ENCODE assay signal across 17 cellular contexts in genomic region chr11:118213774-118214173, GRCh38. TPM values are rescaled to one million over a fixed set of nuclear protein-coding genes. Genes with fewer than 3 reads are reported as not detected.
A peak's percentile ranks its signal among the peaks of the same experiment; 100 is the strongest.
DNase-seq lines count a peak whose midpoint lies in the region; ATAC-seq and TF ChIP-seq lines count a peak whose summit lies in the region.
"Had no signal": no experiment of that assay in that cellular context is flagged by ENCODE, and none has a peak within 500 bp of the region (broad histone marks: within the 10 kb centered on the region; RNA-seq: fewer than 3 reads in every experiment).

No MANE protein-coding gene starts in this region.

- POLR2A ChIA-PET in OCI-LY7 (lab: Charles Lee): interaction anchor here (1.0 to 1.6 kb wide), 7 partner anchors 11 to 110 kb away, joined by 3 to 13 read pairs (median 4); partner anchors contain the start of gene JAML

- no peaks in the 10 kb centered on the region for H3K9me2 ChIP-seq in OCI-LY7 (ENCODE audit: insufficient read depth, low read length)

- no peak overlapping the region for H3K27ac ChIP-seq in OCI-LY7 (ENCODE audit: low read depth, low read length, poor library complexity, severe bottlenecking)
- peak overlapping the region in 7 of 8 donors; percentile 52 to 88 (median 73) for H3K27ac ChIP-seq in spleen
- no peak overlapping the region for H3K27ac ChIP-seq in upper lobe of right lung
- H3K27ac ChIP-seq: esophagus muscularis mucosa, testis had no signal

- H4K20me1 ChIP-seq in OCI-LY7 (ENCODE audit: insufficient read depth, low read length): no peaks in the 10 kb centered on the region

- H3K4me1 ChIP-seq in OCI-LY7 (ENCODE audit: insufficient read depth, low read length, poor library complexity, severe bottlenecking) (peaks cover 45% of the 10 kb centered on the region), spleen (peaks cover 22 to 100% (median 55%) of the 10 kb centered on the region in 6 donors), upper lobe of right lung (peaks cover 37% of the 10 kb centered on the region)
- H3K4me1 ChIP-seq: testis had no signal

- no TSS peak for BruUV-seq in OCI-LY7 (replicated peaks; lab: Mats Ljungman, UMichigan)

- TF ChIP-seq CTCF in OCI-LY7 (conservative IDR thresholded peaks at IDR 0.05; ENCODE audit: low read length) (no peak), spleen (IDR thresholded peaks at IDR 0.05 in 8 of 11, conservative IDR thresholded peaks at IDR 0.05 in 3 of 11) (no peak), upper lobe of right lung (IDR thresholded peaks at IDR 0.05) (no peak)

- H2AFZ ChIP-seq in OCI-LY7 (ENCODE audit: low read length): peak overlapping the region; percentile 90

- intact Hi-C loops in OCI-LY7 (cut with micrococcal nuclease; ENCODE audit: unreplicated experiment) (no loop called here), spleen (cut with DNase I; ENCODE audit: low total_unique reads) (no loop called here), upper lobe of right lung (cut with DNase I) (no loop called here)
- intact Hi-C loops in dendritic cell treated with granulocyte-macrophage colony-stimulating factor and Interleukin-4, amounts not matched to agents 40 ng/mL and 50 ng/mL, for 4 days (cut with micrococcal nuclease): loop anchor here (2.0 kb wide), 1 partner anchor 15 kb away; no protein-coding TSS in a partner anchor

- H3K36me3 ChIP-seq in OCI-LY7 (ENCODE audit: insufficient read depth, low read length) (no peaks in the 10 kb centered on the region), spleen (peaks cover 0 to 34% (median 0%) of the 10 kb centered on the region in 6 donors), upper lobe of right lung (peaks cover 8% of the 10 kb centered on the region)
- H3K36me3 ChIP-seq: esophagus muscularis mucosa had no signal

- H3K4me1 Mint-ChIP-seq in activated CD8-positive, alpha-beta memory T cell treated with anti-CD3 and anti-CD28 coated beads, Interleukin-2, amount 10 ng/mL, durations not matched to agents 7 days and 5 days: peaks cover 93% of the 10 kb centered on the region
- H3K4me1 Mint-ChIP-seq in dendritic cell treated with granulocyte-macrophage colony-stimulating factor and Interleukin-4, amounts not matched to agents 40 ng/mL and 50 ng/mL, for 4 days (ENCODE audit: low read depth): peaks cover 95% of the 10 kb centered on the region

- peaks cover 61% of the 10 kb centered on the region for H3K36me3 Mint-ChIP-seq in activated CD8-positive, alpha-beta memory T cell treated with anti-CD3 and anti-CD28 coated beads, Interleukin-2, amount 10 ng/mL, durations not matched to agents 7 days and 5 days
- H3K36me3 Mint-ChIP-seq in dendritic cell treated with granulocyte-macrophage colony-stimulating factor and Interleukin-4, amounts not matched to agents 40 ng/mL and 50 ng/mL, for 4 days (ENCODE audit: low read depth): peaks cover 85% of the 10 kb centered on the region

- TF ChIP-seq POLR2A in spleen (IDR thresholded peaks at IDR 0.05): no peak

- DNase-seq in activated CD8-positive, alpha-beta memory T cell treated with anti-CD3 and anti-CD28 coated beads, Interleukin-2, amount 10 ng/mL, durations not matched to agents 7 days and 5 days: no peak
- no peak for DNase-seq in activated CD8-positive, alpha-beta memory T cell treated with anti-CD3 and anti-CD28 coated beads, Interleukin-2, amount 50 U/mL, for 48 hours
- DNase-seq in OCI-LY7 (ENCODE audit: low spot score) (no peak), spleen (no peak), upper lobe of right lung (no peak), NCI-H2196 treated with DMSO at 0.1 percent for 48 hours (lab: John Stamatoyannopoulos, UW; ENCODE audit: unreplicated experiment) (no peak), Kasumi-1 (lab: John Stamatoyannopoulos, UW) (no peak)
- DNase-seq: DMS79 treated with DMSO at 0.1 percent for 48 hours, NCI-H1417 treated with DMSO at 0.1 percent for 48 hours, NCI-H446 had no signal

- CTCF ChIA-PET in activated CD8-positive, alpha-beta memory T cell treated with anti-CD3 and anti-CD28 coated beads, Interleukin-2, amount 10 ng/mL, durations not matched to agents 7 days and 5 days (lab: Charles Lee): interaction anchor here (1.1 to 4.7 kb wide), 9 partner anchors 9 to 82 kb away, joined by 3 to 28 read pairs (median 11); partner anchors contain the start of genes JAML and MPZL3
- CTCF ChIA-PET in OCI-LY7 (lab: Charles Lee; ENCODE audit: unreplicated experiment): interaction anchor here (1.2 to 1.5 kb wide), 5 partner anchors 11 to 82 kb away, joined by 4 to 5 read pairs (median 4); partner anchors contain the start of gene JAML

- no peaks in the 10 kb centered on the region for H3K79me2 ChIP-seq in OCI-LY7 (ENCODE audit: insufficient read depth, low read depth, low read length)

- H3K4me3 Mint-ChIP-seq in activated CD8-positive, alpha-beta memory T cell treated with anti-CD3 and anti-CD28 coated beads, Interleukin-2, amount 10 ng/mL, durations not matched to agents 7 days and 5 days: peak overlapping the region; percentile 79
- peak overlapping the region; percentile 62 for H3K4me3 Mint-ChIP-seq in dendritic cell treated with granulocyte-macrophage colony-stimulating factor and Interleukin-4, amounts not matched to agents 40 ng/mL and 50 ng/mL, for 4 days

- H3K4me3 ChIP-seq in OCI-LY7 (ENCODE audit: low read depth, low read length, poor library complexity, severe bottlenecking) (peak overlapping the region; percentile 33), spleen (peak overlapping the region in 1 of 8 donors; percentile 12), upper lobe of right lung (no peak overlapping the region)
- H3K4me3 ChIP-seq: esophagus muscularis mucosa, lung, testis had no signal

- peak overlapping the region; percentile 98 for H3K27ac Mint-ChIP-seq in activated CD8-positive, alpha-beta memory T cell treated with anti-CD3 and anti-CD28 coated beads, Interleukin-2, amount 10 ng/mL, durations not matched to agents 7 days and 5 days
- peak overlapping the region; percentile 91 for H3K27ac Mint-ChIP-seq in dendritic cell treated with granulocyte-macrophage colony-stimulating factor and Interleukin-4, amounts not matched to agents 40 ng/mL and 50 ng/mL, for 4 days
- H3K27ac Mint-ChIP-seq: IgD-negative memory B cell had no signal

- no peaks in the 10 kb centered on the region for H3K9me3 Mint-ChIP-seq in activated CD8-positive, alpha-beta memory T cell treated with anti-CD3 and anti-CD28 coated beads, Interleukin-2, amount 10 ng/mL, durations not matched to agents 7 days and 5 days (ENCODE audit: low read depth)
- no peaks in the 10 kb centered on the region for H3K9me3 Mint-ChIP-seq in dendritic cell treated with granulocyte-macrophage colony-stimulating factor and Interleukin-4, amounts not matched to agents 40 ng/mL and 50 ng/mL, for 4 days
- H3K9me3 Mint-ChIP-seq: IgD-negative memory B cell had no signal

- H3K27me3 ChIP-seq in spleen (replicated peaks in 1 of 7) (peaks cover 0 to 31% (median 0%) of the 10 kb centered on the region in 7 donors), upper lobe of right lung (no peaks in the 10 kb centered on the region)
- H3K27me3 ChIP-seq: testis had no signal

- peak overlapping the region; percentile 69 for H3K4me2 ChIP-seq in OCI-LY7 (ENCODE audit: low read length)

- H3K9me3 ChIP-seq in OCI-LY7 (ENCODE audit: low read length) (no peaks in the 10 kb centered on the region), spleen (no peaks in the 10 kb centered on the region), upper lobe of right lung (no peaks in the 10 kb centered on the region)
- H3K9me3 ChIP-seq: esophagus muscularis mucosa, testis had no signal

- WGBS in spleen, 5 donors: 80 to 88% (median 85%) methylated on average over 2 of the region's 2 CpGs

- no peaks in the 10 kb centered on the region for H3K27me3 Mint-ChIP-seq in activated CD8-positive, alpha-beta memory T cell treated with anti-CD3 and anti-CD28 coated beads, Interleukin-2, amount 10 ng/mL, durations not matched to agents 7 days and 5 days
- no peaks in the 10 kb centered on the region for H3K27me3 Mint-ChIP-seq in dendritic cell treated with granulocyte-macrophage colony-stimulating factor and Interleukin-4, amounts not matched to agents 40 ng/mL and 50 ng/mL, for 4 days

- no peak for ATAC-seq in activated CD8-positive, alpha-beta memory T cell treated with anti-CD3 and anti-CD28 coated beads, Interleukin-2, amount 10 ng/mL, durations not matched to agents 7 days and 5 days
- ATAC-seq in upper lobe of right lung: no peak

RNA-seq across cellular contexts. Expression of gene JAML, which starts 11.0 kb away (rescaled TPM):
- total RNA-seq in activated CD8-positive, alpha-beta memory T cell treated with anti-CD3 and anti-CD28 coated beads, Interleukin-2, amount 10 ng/mL, durations not matched to agents 7 days and 5 days: 100 to 1,000 TPM; 139 to 142 TPM
- 0.73 and 1.4 TPM in 2 replicates for total RNA-seq in OCI-LY7 (2014; rRNA removed; shearing (Covaris generic))
- 0.63 and 0.74 TPM in 2 replicates for total RNA-seq in OCI-LY7 (2022)
- 100 to 1,000 TPM in 2 of 7 donors, 10 to 100 TPM in 5; 45.5 to 180 (median 91.3) TPM for total RNA-seq in spleen
- polyA plus RNA-seq in spleen: 100 to 1,000 TPM in 1 of 3 donors, 10 to 100 TPM in 2; 18.2 to 154 (median 42.0) TPM
- 87.9 TPM for total RNA-seq in upper lobe of right lung
- total RNA-seq: osteoblast had no signal

RNA-seq across cellular contexts. Expression of gene SCN2B, which starts 37.3 kb away (rescaled TPM):
- total RNA-seq in activated CD8-positive, alpha-beta memory T cell treated with anti-CD3 and anti-CD28 coated beads, Interleukin-2, amount 10 ng/mL, durations not matched to agents 7 days and 5 days: not detected
- total RNA-seq in OCI-LY7 (2014; rRNA removed; shearing (Covaris generic)): 0.06 TPM in 1 of 2 replicates, not detected in the other
- total RNA-seq in OCI-LY7 (2022) (0.10 TPM in 1 of 2 replicates, not detected in the other), spleen (under 1 TPM in 3 of 7 donors, not detected in 4; 0.03 to 0.15 (median 0.14) TPM), upper lobe of right lung (2.5 TPM)
- polyA plus RNA-seq in spleen: under 1 TPM; 0.02 to 0.04 (median 0.03) TPM
- total RNA-seq: osteoblast; T-helper 2 cell treated with Interferon-gamma antibody and Interleukin-4, amounts not matched to agents 100 ng/mL and 5 ng/mL, for 36 hours had no signal
- polyA plus RNA-seq: IgD-negative memory B cell had no signal

RNA-seq across cellular contexts. Expression of gene MPZL3, which starts 38.4 kb away (rescaled TPM):
- total RNA-seq in activated CD8-positive, alpha-beta memory T cell treated with anti-CD3 and anti-CD28 coated beads, Interleukin-2, amount 10 ng/mL, durations not matched to agents 7 days and 5 days: 10 to 100 TPM; 20.4 to 28.4 TPM
- total RNA-seq in OCI-LY7 (2014; rRNA removed; shearing (Covaris generic)): 1.9 and 2.2 TPM in 2 replicates
- total RNA-seq in OCI-LY7 (2022) (5.8 and 6.9 TPM in 2 replicates), spleen (10 to 100 TPM in 3 of 7 donors, 1 to 10 TPM in 4; 4.3 to 12.9 (median 9.2) TPM), upper lobe of right lung (11.8 TPM)
- 1 to 10 TPM; 2.0 to 2.1 (median 2.1) TPM for polyA plus RNA-seq in spleen

RNA-seq across cellular contexts. Expression of gene MPZL2, which starts 50.3 kb away (rescaled TPM):
- 1 to 10 TPM; 3.0 to 3.2 TPM for total RNA-seq in activated CD8-positive, alpha-beta memory T cell treated with anti-CD3 and anti-CD28 coated beads, Interleukin-2, amount 10 ng/mL, durations not matched to agents 7 days and 5 days
- total RNA-seq in OCI-LY7 (2014; rRNA removed; shearing (Covaris generic)): not detected in 2 replicates
- total RNA-seq in OCI-LY7 (2022): not detected in 2 replicates
- total RNA-seq in spleen: 10 to 100 TPM in 3 of 7 donors, 1 to 10 TPM in 4; 7.0 to 18.4 (median 9.8) TPM
- 1 to 10 TPM; 1.6 to 2.0 (median 1.8) TPM for polyA plus RNA-seq in spleen
- 119 TPM for total RNA-seq in upper lobe of right lung
- total RNA-seq: osteoblast had no signal
- polyA plus RNA-seq: IgD-negative memory B cell had no signal

Comparison
In these comparisons a context has a peak if more than half of its experiments do, and no peak if none do; other contexts are left out.
1. H3K27ac ChIP-seq: peak in spleen (7 of 8); none in OCI-LY7 (single experiment) and upper lobe of right lung (single experiment).
2. RNA of gene JAML, which starts 11.0 kb away (total RNA-seq): 139 to 142 TPM in activated CD8-positive, alpha-beta memory T cell treated with anti-CD3 and anti-CD28 coated beads, Interleukin-2, amount 10 ng/mL, durations not matched to agents 7 days and 5 days, 45.5 to 180 TPM in spleen and 87.9 TPM in upper lobe of right lung (single experiment); 0.63 to 1.4 TPM in OCI-LY7; every median in the first group is over 10 times any median in the second.